In genomic region chr3:183210862-183211341, GRCh38 we compare ENCODE assay signal across 11 cellular contexts.
DNase-seq lines count a peak whose midpoint lies in the region; ATAC-seq lines count a peak whose summit lies in the region.
"Had no signal": no experiment of that assay in that cellular context is flagged by ENCODE, and none has a peak within 500 bp of the region (broad histone marks: within the 10 kb centered on the region; RNA-seq: fewer than 3 reads in every experiment).

No MANE protein-coding gene starts in this region.

- peak; percentile 35 for DNase-seq in T-helper 2 cell treated with Interferon-gamma antibody and Interleukin-4, amounts not matched to agents 5 μg/mL and 100 μg/mL, for 36 hours (ENCODE audit: low spot score)
- DNase-seq in T-helper 2 cell: no peak
- peak; percentile 55 for DNase-seq in activated naive CD8-positive, alpha-beta T cell treated with anti-CD3 and anti-CD28 coated beads, Interleukin-2, amount 50 U/mL, for 24 hours
- DNase-seq in medulla oblongata (ENCODE audit: extremely low spot score): peak; percentile 69
- peak in 8 of 49 donors; percentile 10 to 45 (median 21) for DNase-seq in substantia nigra (lab: John Stamatoyannopoulos, UW)
- no peak for DNase-seq in NCI-H2107 (lab: John Stamatoyannopoulos, UW)
- DNase-seq in NCI-H146 (lab: John Stamatoyannopoulos, UW): no peak
- DNase-seq: 8988T had no signal

- H3K4me3 Mint-ChIP-seq in T-helper 2 cell treated with Interferon-gamma antibody and Interleukin-4, amounts not matched to agents 5 μg/mL and 100 μg/mL, for 36 hours: no peak overlapping the region
- H3K4me3 Mint-ChIP-seq in activated naive CD8-positive, alpha-beta T cell treated with anti-CD3 and anti-CD28 coated beads, Interleukin-2, amount 50 U/mL, for 24 hours: peak overlapping the region; percentile 34
- H3K4me3 Mint-ChIP-seq: GM23338, IgD-negative memory B cell had no signal

- H3K36me3 Mint-ChIP-seq in T-helper 2 cell treated with Interferon-gamma antibody and Interleukin-4, amounts not matched to agents 5 μg/mL and 100 μg/mL, for 36 hours (ENCODE audit: low read depth): peaks cover 20% of the 10 kb centered on the region
- H3K36me3 Mint-ChIP-seq in activated naive CD8-positive, alpha-beta T cell treated with anti-CD3 and anti-CD28 coated beads, Interleukin-2, amount 50 U/mL, for 24 hours (ENCODE audit: low read depth): peaks cover 35% of the 10 kb centered on the region
- H3K36me3 Mint-ChIP-seq: IgD-negative memory B cell had no signal

- peaks cover 35% of the 10 kb centered on the region for H3K9me3 Mint-ChIP-seq in T-helper 2 cell treated with Interferon-gamma antibody and Interleukin-4, amounts not matched to agents 5 μg/mL and 100 μg/mL, for 36 hours
- peaks cover 30% of the 10 kb centered on the region for H3K9me3 Mint-ChIP-seq in activated naive CD8-positive, alpha-beta T cell treated with anti-CD3 and anti-CD28 coated beads, Interleukin-2, amount 50 U/mL, for 24 hours
- H3K9me3 Mint-ChIP-seq: IgD-negative memory B cell had no signal

- H3K4me1 Mint-ChIP-seq in T-helper 2 cell treated with Interferon-gamma antibody and Interleukin-4, amounts not matched to agents 5 μg/mL and 100 μg/mL, for 36 hours (ENCODE audit: low read depth): peaks cover 6% of the 10 kb centered on the region
- H3K4me1 Mint-ChIP-seq in activated naive CD8-positive, alpha-beta T cell treated with anti-CD3 and anti-CD28 coated beads, Interleukin-2, amount 50 U/mL, for 24 hours: peaks cover 82% of the 10 kb centered on the region

- ATAC-seq in activated naive CD8-positive, alpha-beta T cell treated with anti-CD3 and anti-CD28 coated beads, Interleukin-2, amount 50 U/mL, for 24 hours: peak; percentile 79
- ATAC-seq in HG03045 (IDR thresholded peaks at IDR 0.05; ENCODE audit: unreplicated experiment): no peak

- H3K27ac ChIP-seq in substantia nigra (ENCODE audit: low read depth, low read length, poor library complexity, severe bottlenecking): peak overlapping the region; percentile 32

- H3K27ac Mint-ChIP-seq in T-helper 2 cell treated with Interferon-gamma antibody and Interleukin-4, amounts not matched to agents 5 μg/mL and 100 μg/mL, for 36 hours: no peak overlapping the region
- peak overlapping the region; percentile 97 for H3K27ac Mint-ChIP-seq in activated naive CD8-positive, alpha-beta T cell treated with anti-CD3 and anti-CD28 coated beads, Interleukin-2, amount 50 U/mL, for 24 hours
- H3K27ac Mint-ChIP-seq: GM23338 had no signal

- H3K27me3 Mint-ChIP-seq in T-helper 2 cell treated with Interferon-gamma antibody and Interleukin-4, amounts not matched to agents 5 μg/mL and 100 μg/mL, for 36 hours (ENCODE audit: low read depth): no peaks in the 10 kb centered on the region
- peaks cover 3% of the 10 kb centered on the region for H3K27me3 Mint-ChIP-seq in activated naive CD8-positive, alpha-beta T cell treated with anti-CD3 and anti-CD28 coated beads, Interleukin-2, amount 50 U/mL, for 24 hours

Comparison
In these comparisons a context has a peak if more than half of its experiments do, and no peak if none do; other contexts are left out.
1. DNase-seq: peak in T-helper 2 cell treated with Interferon-gamma antibody and Interleukin-4, amounts not matched to agents 5 μg/mL and 100 μg/mL, for 36 hours (single experiment), activated naive CD8-positive, alpha-beta T cell treated with anti-CD3 and anti-CD28 coated beads, Interleukin-2, amount 50 U/mL, for 24 hours (single experiment) and medulla oblongata (single experiment); none in T-helper 2 cell (0 of 5), NCI-H2107 (single experiment) and NCI-H146 (single experiment).